8 cellular contexts compared by ENCODE assay signal in the genomic region with DNA sequence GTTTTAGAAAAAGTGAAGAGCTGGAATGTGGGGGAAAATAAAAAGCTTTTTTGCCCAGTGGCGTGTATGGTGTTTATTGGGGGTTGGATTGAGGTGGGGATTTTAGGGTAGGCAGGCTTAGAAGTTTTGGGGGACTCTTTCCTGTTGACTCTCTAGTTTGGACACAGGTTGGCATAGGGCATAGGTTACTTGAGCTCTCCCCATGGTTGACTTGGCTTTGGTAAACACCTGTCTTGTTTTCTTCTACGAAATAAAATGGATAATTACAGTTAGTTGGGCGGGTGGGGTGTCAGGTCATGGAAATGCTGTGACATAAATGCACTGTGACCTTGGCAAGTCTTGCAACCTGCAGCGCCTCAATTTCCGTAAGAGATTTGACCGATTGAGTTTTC. TPM values are rescaled to one million over a fixed set of nuclear protein-coding genes. Genes with fewer than 3 reads are reported as not detected.
DNase-seq lines count a peak whose midpoint lies in the region; ATAC-seq and TF ChIP-seq lines count a peak whose summit lies in the region.

No MANE protein-coding gene starts in this region.

- BruUV-seq in Calu3 (replicated peaks; lab: Mats Ljungman, UMichigan): no TSS peak

- intact Hi-C loops in Calu3 (cut with micrococcal nuclease; ENCODE audit: unreplicated experiment): loop anchor here (10.0 kb wide), 1 partner anchor 48 kb away; a partner anchor contains a TSS
- intact Hi-C loops in psoas muscle (cut with DNase I): loop anchor here in 1 of 2 donors (5.0 to 10.0 kb wide), 3 partner anchors 46 to 1752 kb away; a partner anchor contains a TSS
- intact Hi-C loops in Right ventricle myocardium inferior (cut with DNase I): no loop called here

- H3K4me3 ChIP-seq in RWPE2 (ENCODE audit: severe bottlenecking): no peak overlapping the region
- H3K4me3 ChIP-seq in psoas muscle: peak overlapping the region; percentile 95

- ATAC-seq in RWPE2 (ENCODE audit: low read depth): no peak
- no peak for ATAC-seq in psoas muscle
- ATAC-seq in GM18907 (IDR thresholded peaks at IDR 0.05; ENCODE audit: unreplicated experiment): no peak
- no peak for ATAC-seq in Right ventricle myocardium inferior
- no peak for ATAC-seq in HG03521 (IDR thresholded peaks at IDR 0.05; ENCODE audit: unreplicated experiment)

- H3K4me1 ChIP-seq in RWPE2 (ENCODE audit: insufficient read depth, poor library complexity, severe bottlenecking) (peaks cover 11% of the 10 kb centered on the region), psoas muscle (peaks cover 25% of the 10 kb centered on the region)

- DNase-seq in Calu3 (no peak), RWPE2 (ENCODE audit: low spot score) (no peak), endothelial cell (ENCODE audit: low spot score) (no peak), psoas muscle (no peak), OCI-M1 (lab: John Stamatoyannopoulos, UW) (no peak), Right ventricle myocardium inferior (ENCODE audit: missing footprints) (no peak)

- H3K4me1 Mint-ChIP-seq in Calu3 (ENCODE audit: low read depth, unreplicated experiment) (peaks cover 26% of the 10 kb centered on the region), endothelial cell (ENCODE audit: unreplicated experiment) (peaks cover 43% of the 10 kb centered on the region)

- H3K27me3 ChIP-seq in RWPE2 (ENCODE audit: insufficient read depth, poor library complexity, severe bottlenecking) (no peaks in the 10 kb centered on the region), psoas muscle (ENCODE audit: insufficient read depth in 3 of 3, low read length in 2 of 3) (no peaks in the 10 kb centered on the region)

- H3K36me3 ChIP-seq in RWPE2 (ENCODE audit: low read depth) (peaks cover 32% of the 10 kb centered on the region), psoas muscle (ENCODE audit: insufficient read depth in 1 of 2, low read depth in 1 of 2) (peaks cover 6 to 39% of the 10 kb centered on the region in 2 donors)

- 59 to 69% (median 67%) methylated on average over 6 of the region's 6 CpGs for WGBS in psoas muscle, 3 donors

- H3K9me3 Mint-ChIP-seq in Calu3 (ENCODE audit: low read depth, unreplicated experiment) (no peaks in the 10 kb centered on the region), endothelial cell (ENCODE audit: unreplicated experiment) (no peaks in the 10 kb centered on the region)

- H3K27me3 Mint-ChIP-seq in Calu3 (ENCODE audit: unreplicated experiment) (no peaks in the 10 kb centered on the region), endothelial cell (ENCODE audit: unreplicated experiment) (peaks cover 27% of the 10 kb centered on the region)

- no peaks in the 10 kb centered on the region for H3K9me3 ChIP-seq in RWPE2 (ENCODE audit: severe bottlenecking)
- no peaks in the 10 kb centered on the region for H3K9me3 ChIP-seq in psoas muscle

- CTCF ChIA-PET in Calu3 (lab: Charles Lee): interaction anchor here (0.6 to 1.8 kb wide), 9 partner anchors 11 to 156 kb away, joined by 3 to 17 read pairs (median 4); a partner anchor contains a TSS

- H3K27ac ChIP-seq in RWPE2 (ENCODE audit: poor library complexity, severe bottlenecking): peak overlapping the region; percentile 67
- peak overlapping the region; percentile 91 for H3K27ac ChIP-seq in psoas muscle

- peaks cover 66% of the 10 kb centered on the region for H3K36me3 Mint-ChIP-seq in Calu3 (ENCODE audit: insufficient read depth, unreplicated experiment)
- peaks cover 47% of the 10 kb centered on the region for H3K36me3 Mint-ChIP-seq in endothelial cell (ENCODE audit: low read depth, unreplicated experiment)

- H3K27ac Mint-ChIP-seq in Calu3 (ENCODE audit: unreplicated experiment) (peak overlapping the region; percentile 89), endothelial cell (ENCODE audit: unreplicated experiment) (peak overlapping the region; percentile 93)

- peak overlapping the region; percentile 85 for H3K4me3 Mint-ChIP-seq in Calu3 (ENCODE audit: low read depth, unreplicated experiment)
- H3K4me3 Mint-ChIP-seq in endothelial cell (ENCODE audit: unreplicated experiment): peak overlapping the region; percentile 86

- TF ChIP-seq CTCF in Calu3 (IDR thresholded peaks at IDR 0.05; ENCODE audit: unreplicated experiment) (no peak), RWPE2 (IDR thresholded peaks at IDR 0.05; ENCODE audit: poor library complexity, severe bottlenecking) (no peak), endothelial cell (IDR thresholded peaks at IDR 0.05; ENCODE audit: unreplicated experiment) (no peak), psoas muscle (IDR thresholded peaks at IDR 0.05) (no peak)

RNA-seq across cellular contexts. Expression of a gene that starts 0.7 kb away (rescaled TPM):
- total RNA-seq in Calu3 (2022): 75.9 and 76.2 TPM in 2 replicates
- total RNA-seq in endothelial cell (ENCODE audit: unreplicated experiment): 178 TPM
- 10 to 100 TPM; 18.6 to 28.6 (median 22.0) TPM for total RNA-seq in psoas muscle
- 10 to 100 TPM; 15.7 to 30.2 (median 21.8) TPM for polyA plus RNA-seq in psoas muscle
- total RNA-seq in Right ventricle myocardium inferior: 32.7 TPM

RNA-seq across cellular contexts. Expression of a gene that starts 11.1 kb away (rescaled TPM):
- total RNA-seq in Calu3 (2022): 91.1 and 92.1 TPM in 2 replicates
- 217 TPM for total RNA-seq in endothelial cell (ENCODE audit: unreplicated experiment)
- total RNA-seq in psoas muscle: 10 to 100 TPM; 39.6 to 64.5 (median 50.3) TPM
- 10 to 100 TPM; 53.7 to 80.7 (median 60.4) TPM for polyA plus RNA-seq in psoas muscle
- 74.4 TPM for total RNA-seq in Right ventricle myocardium inferior

RNA-seq across cellular contexts. Expression of a gene that starts 22.4 kb away (rescaled TPM):
- total RNA-seq in Calu3 (2022): 26.3 and 28.5 TPM in 2 replicates
- 5.2 TPM for total RNA-seq in endothelial cell (ENCODE audit: unreplicated experiment)
- 10 to 100 TPM; 18.9 to 22.0 (median 20.7) TPM for total RNA-seq in psoas muscle
- 10 to 100 TPM; 18.5 to 62.5 (median 23.1) TPM for polyA plus RNA-seq in psoas muscle
- 20.2 TPM for total RNA-seq in Right ventricle myocardium inferior

RNA-seq across cellular contexts. Expression of a gene that starts 23.1 kb away (rescaled TPM):
- 107 TPM in 2 replicates for total RNA-seq in Calu3 (2022)
- total RNA-seq in endothelial cell (ENCODE audit: unreplicated experiment): 94.4 TPM
- 10 to 100 TPM; 30.5 to 43.3 (median 34.1) TPM for total RNA-seq in psoas muscle
- 10 to 100 TPM; 59.8 to 86.9 (median 77.3) TPM for polyA plus RNA-seq in psoas muscle
- total RNA-seq in Right ventricle myocardium inferior: 32.4 TPM

RNA-seq across cellular contexts. Expression of a gene that starts 37.8 kb away (rescaled TPM):
- total RNA-seq in Calu3 (2022): 18.0 and 19.9 TPM in 2 replicates
- 7.4 TPM for total RNA-seq in endothelial cell (ENCODE audit: unreplicated experiment)
- total RNA-seq in psoas muscle: under 1 TPM in 2 of 4 donors, not detected in 2; 0.11 to 0.51 TPM
- under 1 TPM; 0.13 to 0.20 (median 0.15) TPM for polyA plus RNA-seq in psoas muscle
- 0.35 TPM for total RNA-seq in Right ventricle myocardium inferior
